ENCODE assay signal across 30 cellular contexts in the genomic region with DNA sequence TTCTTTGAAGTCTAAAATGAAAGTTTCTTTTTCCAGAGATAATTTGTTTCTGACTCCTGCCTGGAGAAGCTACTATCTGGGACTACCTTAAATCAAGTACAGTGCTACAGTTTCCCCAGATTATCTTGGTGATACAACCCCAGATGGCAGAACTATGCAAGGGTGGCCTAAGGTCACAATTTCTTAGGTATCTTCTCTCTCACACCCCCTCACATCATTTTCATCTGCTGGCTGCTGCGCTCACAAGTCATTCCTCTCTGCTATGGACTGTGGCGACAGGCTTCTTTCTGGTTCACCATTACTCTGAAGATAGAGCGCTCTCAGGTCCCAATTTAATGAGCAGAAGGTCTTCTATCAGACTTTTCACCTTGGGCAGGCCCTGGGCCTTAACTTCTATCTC. TPM values are rescaled to one million over a fixed set of nuclear protein-coding genes. Genes with fewer than 3 reads are reported as not detected.
A peak's percentile ranks its signal among the peaks of the same experiment; 100 is the strongest.
DNase-seq lines count a peak whose midpoint lies in the region; ATAC-seq, FAIRE-seq and TF ChIP-seq lines count a peak whose summit lies in the region.
"Had no signal": no experiment of that assay in that cellular context is flagged by ENCODE, and none has a peak within 500 bp of the region (broad histone marks: within the 10 kb centered on the region; RNA-seq: fewer than 3 reads in every experiment).

No MANE protein-coding gene starts in this region.

- H3K4me1 ChIP-seq in Loucy (ENCODE audit: insufficient read depth, low read length, poor library complexity, severe bottlenecking) (no peaks in the 10 kb centered on the region), K562 (replicated peaks in 1 of 2; ENCODE audit: control insufficient read depth in 2 of 2, insufficient read depth in 2 of 2, low read length in 2 of 2) (no peaks in the 10 kb centered on the region; a peak in 1 of 5 replicates), neuronal stem cell (ENCODE audit: control insufficient read depth in 2 of 2, insufficient read depth in 1 of 2, low read depth in 1 of 2, low read length in 2 of 2) (no peaks in the 10 kb centered on the region), small intestine (ENCODE audit: control insufficient read depth in 2 of 2, insufficient read depth in 1 of 2, low read depth in 1 of 2, low read length in 1 of 2) (no peaks in the 10 kb centered on the region)
- H3K4me1 ChIP-seq: BE2C, BLaER1 had no signal

- H3K9ac ChIP-seq in Loucy (ENCODE audit: low read depth, low read length, poor library complexity, severe bottlenecking): no peak overlapping the region
- no peak overlapping the region for H3K9ac ChIP-seq in K562 (ENCODE audit: insufficient read depth in 1 of 2, low read depth in 2 of 2, low read length in 2 of 2)
- H3K9ac ChIP-seq in neuronal stem cell (ENCODE audit: low read depth, low read length, poor library complexity): no peak overlapping the region
- H3K9ac ChIP-seq: BLaER1 had no signal

- no peak for TF ChIP-seq POLR2A in K562 (conservative IDR thresholded peaks at IDR 0.05)
- no peak for TF ChIP-seq POLR2A in GM12892 (IDR thresholded peaks at IDR 0.05; ENCODE audit: low read depth, low read length)

- no peak overlapping the region for H3K4me3 ChIP-seq in Loucy (ENCODE audit: low read length, poor library complexity, severe bottlenecking)
- H3K4me3 ChIP-seq in K562: no peak overlapping the region
- H3K4me3 ChIP-seq in neuronal stem cell (ENCODE audit: low read length in 2 of 2): no peak overlapping the region
- H3K4me3 ChIP-seq in small intestine (ENCODE audit: low read depth in 1 of 2, low read length in 2 of 2): no peak overlapping the region
- H3K4me3 ChIP-seq: BLaER1, GM12878 had no signal

- H3K27me3 ChIP-seq in Loucy (ENCODE audit: insufficient read depth, low read length, poor library complexity, severe bottlenecking) (no peaks in the 10 kb centered on the region), K562 (ENCODE audit: control insufficient read depth in 2 of 2, insufficient read depth in 2 of 2, low read length in 2 of 2) (no peaks in the 10 kb centered on the region; a peak in 1 of 5 replicates), neuronal stem cell (ENCODE audit: control insufficient read depth in 3 of 3, insufficient read depth in 3 of 3, low read depth in 1 of 3, low read length in 3 of 3) (no peaks in the 10 kb centered on the region), small intestine (ENCODE audit: control insufficient read depth in 2 of 2, insufficient read depth in 2 of 2, low read length in 2 of 2) (no peaks in the 10 kb centered on the region)
- H3K27me3 ChIP-seq: BE2C, BLaER1 had no signal

- no peak overlapping the region for H2BK5ac ChIP-seq in neuronal stem cell (ENCODE audit: low read length)

- TF ChIP-seq RAD21 in K562 (CRISPR knock-in tag; conservative IDR thresholded peaks at IDR 0.05 in 1 of 2, IDR thresholded peaks at IDR 0.05 in 1 of 2): no peak

- POLR2A ChIA-PET in K562 (lab: Yijun Ruan, JAX): interaction anchor here (1.0 kb wide), 1 partner anchor 11 kb away, joined by 3 read pairs; no protein-coding TSS in a partner anchor

- H3K36me3 ChIP-seq in Loucy (ENCODE audit: insufficient read depth, low read length) (no peaks in the 10 kb centered on the region), K562 (ENCODE audit: control insufficient read depth, insufficient read depth, low read length) (no peaks in the 10 kb centered on the region), neuronal stem cell (replicated peaks in 1 of 2; ENCODE audit: control insufficient read depth in 2 of 2, insufficient read depth in 2 of 2, low read length in 2 of 2) (no peaks in the 10 kb centered on the region), small intestine (ENCODE audit: control insufficient read depth in 2 of 2, insufficient read depth in 2 of 2, low read length in 2 of 2) (no peaks in the 10 kb centered on the region)
- H3K36me3 ChIP-seq: BE2C, BLaER1 had no signal

- H2BK15ac ChIP-seq in neuronal stem cell (ENCODE audit: low read length): no peak overlapping the region

- H3K79me1 ChIP-seq in neuronal stem cell (ENCODE audit: low read depth, low read length): no peaks in the 10 kb centered on the region

- peak; percentile 44 for FAIRE-seq in K562 (lab: Jason Lieb, UNC)
- FAIRE-seq in GM12892 (lab: Jason Lieb, UNC): no peak
- FAIRE-seq in small intestine (lab: Jason Lieb, UNC): no peak
- FAIRE-seq: A204.1, GM12878, GM19239 had no signal

- no peak overlapping the region for H3K23ac ChIP-seq in neuronal stem cell (ENCODE audit: low read depth, low read length, poor library complexity)

- no peak overlapping the region for H4K8ac ChIP-seq in neuronal stem cell (ENCODE audit: low read depth, low read length)

- H3F3A ChIP-seq in Loucy (ENCODE audit: low read depth): no peaks in the 10 kb centered on the region

- H3K9me2 ChIP-seq in Loucy (replicated peaks; ENCODE audit: low read depth, low read length): no peaks in the 10 kb centered on the region

- no peaks in the 10 kb centered on the region for H3K9me3 ChIP-seq in Loucy (ENCODE audit: insufficient read depth, low read depth, low read length)
- H3K9me3 ChIP-seq in K562 (replicated peaks; ENCODE audit: control insufficient read depth, insufficient read depth, low read depth, low read length): no peaks in the 10 kb centered on the region
- no peaks in the 10 kb centered on the region for H3K9me3 ChIP-seq in neuronal stem cell (replicated peaks in 1 of 2; ENCODE audit: control insufficient read depth in 2 of 2, insufficient read depth in 1 of 2, low read depth in 1 of 2, low read length in 2 of 2)
- H3K9me3 ChIP-seq in small intestine (ENCODE audit: control insufficient read depth, low read depth): no peaks in the 10 kb centered on the region
- H3K9me3 ChIP-seq: BE2C, BLaER1 had no signal

- no peaks in the 10 kb centered on the region for H3K9me1 ChIP-seq in K562 (ENCODE audit: control insufficient read depth, insufficient read depth, low read length)

- H3K27ac ChIP-seq in K562 (ENCODE audit: extremely low read depth, low read depth, low read length): no peak overlapping the region
- no peak overlapping the region for H3K27ac ChIP-seq in neuronal stem cell (replicated peaks; ENCODE audit: low read length)
- H3K27ac ChIP-seq in small intestine (ENCODE audit: low read depth in 1 of 2, low read length in 1 of 2): no peak overlapping the region
- H3K27ac ChIP-seq: BLaER1 had no signal

- no peak overlapping the region for H3K4ac ChIP-seq in neuronal stem cell (ENCODE audit: low read length)

- TF ChIP-seq CTCF in Loucy (conservative IDR thresholded peaks at IDR 0.05; ENCODE audit: low read length) (no peak), K562 (IDR thresholded peaks at IDR 0.05 in 2 of 3, conservative IDR thresholded peaks at IDR 0.05 in 1 of 3; ENCODE audit: insufficient read depth in 2 of 3, low read depth in 1 of 3, low read length in 3 of 3) (no peak)

- H4K20me1 ChIP-seq in Loucy (ENCODE audit: insufficient read depth, low read length, poor library complexity, severe bottlenecking) (no peaks in the 10 kb centered on the region), K562 (replicated peaks; ENCODE audit: control insufficient read depth, insufficient read depth, low read length) (no peaks in the 10 kb centered on the region)
- H4K20me1 ChIP-seq: BLaER1 had no signal

- H3K79me2 ChIP-seq in Loucy (ENCODE audit: insufficient read depth, low read length) (no peaks in the 10 kb centered on the region), K562 (ENCODE audit: control insufficient read depth, insufficient read depth, low read length) (no peaks in the 10 kb centered on the region)

- in situ Hi-C loops in K562 (cut with MboI): no loop called here

- 8% methylated on average over 3 of the region's 3 CpGs for WGBS in K562 (ENCODE audit: insufficient coverage, low coverage, missing lambda C conversion rate)
- no CpG with 5 or more reads among the region's 3 CpGs for WGBS in neuronal stem cell (ENCODE audit: extremely low coverage in 2 of 2, insufficient read length in 2 of 2, insufficient replicate concordance in 1 of 2), 2 donors
- WGBS in small intestine, 3 donors: 95 to 98% (median 98%) methylated on average over 3 of the region's 3 CpGs

- no peak overlapping the region for H3K14ac ChIP-seq in neuronal stem cell (ENCODE audit: low read length)

- intact Hi-C loops in K562 (cut with micrococcal nuclease): no loop called here

- CTCF ChIA-PET in K562 (lab: Yijun Ruan, JAX; ENCODE audit: low intra/inter-chr PET ratio): no interaction called here

- H2AK5ac ChIP-seq in neuronal stem cell (ENCODE audit: low read depth, low read length): no peak overlapping the region

- H3K4me2 ChIP-seq in Loucy (ENCODE audit: low read depth, low read length, poor library complexity, severe bottlenecking) (no peak overlapping the region), K562 (ENCODE audit: insufficient read depth, low read length) (no peak overlapping the region), neuronal stem cell (ENCODE audit: insufficient read depth, low read length, poor library complexity, severe bottlenecking) (no peak overlapping the region)
- H3K4me2 ChIP-seq: BLaER1 had no signal

- H4K91ac ChIP-seq in neuronal stem cell (ENCODE audit: low read depth, low read length, poor library complexity): no peak overlapping the region

- peak in 1 of 4 experiments; percentile 3 for DNase-seq in K562 (ENCODE audit: extremely low read depth in 1 of 4, low spot score in 3 of 4)
- no peak for DNase-seq in neuronal stem cell (ENCODE audit: low spot score)
- no peak for DNase-seq in GM12892 (ENCODE audit: insufficient read length)
- DNase-seq in small intestine: no peak
- no peak for DNase-seq in NCI-H128 (lab: John Stamatoyannopoulos, UW; ENCODE audit: unreplicated experiment)
- DNase-seq: 8988T; ACHN; BE2C; C1 segment of cervical spinal cord; CD4-positive, alpha-beta memory T cell; CD4-positive, CD25-positive, alpha-beta regulatory T cell; CD8-positive, alpha-beta memory T cell; COR-L47; DMS 273 treated with DMSO at 0.1 percent for 48 hours; DMS153; DMS53; DMS79; DND-41; EL; GDM1 had no signal

- H2BK120ac ChIP-seq in neuronal stem cell (ENCODE audit: low read depth, low read length): no peak overlapping the region

- no peak overlapping the region for H3K18ac ChIP-seq in neuronal stem cell (ENCODE audit: low read length)

- no TSS peak for BruUV-seq in K562 (replicated peaks; lab: Mats Ljungman, UMichigan)

- H2AFZ ChIP-seq in Loucy (ENCODE audit: low read length) (0 out of 2 replicates have a peak overlapping the region, but pooled peaks have one; percentile 53), K562 (ENCODE audit: low read depth, low read length) (peak overlapping the region; percentile 18; the same call in 1 of the 2 replicates), neuronal stem cell (ENCODE audit: low read length) (peak overlapping the region; percentile 62)

- TF ChIP-seq EP300 in K562 (IDR thresholded peaks at IDR 0.05; ENCODE audit: low read length): no peak

- no peak overlapping the region for H2BK12ac ChIP-seq in neuronal stem cell (ENCODE audit: low read length)

- ATAC-seq in K562: peak; percentile 55

RNA-seq across cellular contexts. Expression of a gene that starts 9.1 kb away (rescaled TPM):
- total RNA-seq in K562 (2011; cell fraction: chromatin; rRNA removed; ENCODE audit: low replicate concordance): not detected in 2 replicates
- total RNA-seq in K562 (2011; cell fraction: nucleolus; rRNA removed): not detected in 2 replicates
- total RNA-seq in K562 (2011; cell fraction: nucleoplasm; rRNA removed): not detected in 2 replicates
- not detected in 2 replicates for total RNA-seq in K562 (2014; rRNA removed)
- not detected in 2 replicates for total RNA-seq in K562 (2014; rRNA removed; fragmentation: Illumina TruSeq; extraction: Trizol)
- not detected in 2 replicates for total RNA-seq in K562 (2015; rRNA removed; fragmentation: Illumina TruSeq; extraction: Trizol)
- total RNA-seq in K562 (2021): not detected in 2 replicates
- 0.07 TPM in 1 of 2 replicates, not detected in the other for polyA plus RNA-seq in K562 (2011; rRNA removed)
- polyA plus RNA-seq in K562 (2011; cell fraction: cytosol; rRNA removed): not detected in 2 replicates
- not detected in 2 replicates for polyA plus RNA-seq in K562 (2011; cell fraction: nucleus; rRNA removed)
- 0.30 and 1.2 TPM in 2 replicates for polyA plus RNA-seq in K562 (2012)
- polyA plus RNA-seq in K562 (2014; fragmentation: Illumina TruSeq; extraction: Trizol): not detected in 2 replicates
- polyA plus RNA-seq in K562 (2014; fragmentation: Nextera tagmentation; extraction: Ambion mirVana): under 1 TPM in 1 of 2 experiments, not detected in 1; 0.10 TPM
- 0.08 TPM in 1 of 2 replicates, not detected in the other for polyA plus RNA-seq in K562 (2014; rRNA removed)
- polyA minus RNA-seq in K562 (2011; rRNA and poly(A)+ RNA removed): not detected in 2 replicates
- polyA minus RNA-seq in K562 (2011; cell fraction: cytosol; rRNA and poly(A)+ RNA removed): not detected in 2 replicates
- polyA minus RNA-seq in K562 (2011; cell fraction: nucleus; rRNA and poly(A)+ RNA removed): not detected in 2 replicates
- polyA plus RNA-seq in neuronal stem cell (2013, experiment 1 of 2): not detected
- polyA plus RNA-seq in neuronal stem cell (2013, experiment 2 of 2): not detected
- polyA plus RNA-seq in GM12892 (2012; ENCODE audit: missing spikeins): not detected
- polyA plus RNA-seq in small intestine: not detected
- total RNA-seq: A673; CD4-positive, alpha-beta memory T cell; CD4-positive, CD25-positive, alpha-beta regulatory T cell; CD8-positive, alpha-beta memory T cell; Daoy; G401; GM12878 had no signal
- polyA plus RNA-seq: AG04450; CD14-positive monocyte; CD4-positive, alpha-beta memory T cell; CD4-positive, CD25-positive, alpha-beta regulatory T cell; CD8-positive, alpha-beta memory T cell; GM12878 had no signal
